8 cellular contexts compared by ENCODE assay signal in the genomic region with DNA sequence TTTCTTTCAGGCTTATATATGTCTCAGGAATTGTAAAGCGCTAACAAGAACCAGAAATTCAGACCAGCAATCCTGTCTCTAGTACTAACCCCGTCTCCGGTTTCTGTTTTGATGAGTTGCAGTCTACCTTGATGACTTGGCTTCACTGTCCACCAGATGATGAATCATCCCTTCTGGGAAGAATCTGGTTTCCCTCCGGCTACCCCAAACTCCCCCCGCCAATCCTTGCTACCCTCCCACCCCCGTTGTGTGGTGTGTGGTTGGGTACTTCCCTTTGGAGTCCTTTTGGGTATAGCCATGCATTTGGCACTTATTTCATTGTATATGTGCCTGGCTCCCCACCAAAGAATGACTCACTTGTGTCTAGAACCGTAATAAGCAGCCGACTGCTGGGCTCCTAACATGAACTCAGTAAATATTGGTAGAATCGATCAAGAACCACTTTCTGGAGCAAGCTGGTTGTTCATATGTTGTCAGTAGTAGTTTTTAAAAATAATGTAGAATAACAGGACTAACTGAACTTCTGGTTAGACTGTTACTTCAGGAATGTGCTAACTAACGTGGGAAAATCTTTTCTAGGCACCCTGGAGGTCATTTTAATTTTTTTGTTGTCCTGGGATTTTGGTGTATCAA. TPM values are rescaled to one million over a fixed set of nuclear protein-coding genes. Genes with fewer than 3 reads are reported as not detected.
DNase-seq lines count a peak whose midpoint lies in the region; ATAC-seq and TF ChIP-seq lines count a peak whose summit lies in the region.

No MANE protein-coding gene starts in this region.

- no peak overlapping the region for H2BK15ac ChIP-seq in mesenchymal stem cell (ENCODE audit: low read depth, poor library complexity, severe bottlenecking)

- H3K36me3 ChIP-seq in mesenchymal stem cell (ENCODE audit: control insufficient read depth in 1 of 2, insufficient read depth in 2 of 2, low read depth in 1 of 2, low read length in 2 of 2) (no peaks in the 10 kb centered on the region), spleen (no peaks in the 10 kb centered on the region)

- peak overlapping the region; percentile 24 for H2BK120ac ChIP-seq in mesenchymal stem cell (ENCODE audit: low read depth, low read length)

- intact Hi-C loops in spleen (cut with DNase I; ENCODE audit: low total_unique reads) = no loop called here

- ATAC-seq in activated T-helper 17 cell treated with anti-CD3 and anti-CD28 coated beads, Interleukin-2, amount 50 U/mL, for 72 hours (replicated peaks) = peak; percentile 95
- ATAC-seq in GM21786 (IDR thresholded peaks at IDR 0.05; ENCODE audit: unreplicated experiment) = no peak
- no peak for ATAC-seq in HG03378 (IDR thresholded peaks at IDR 0.05; ENCODE audit: unreplicated experiment)

- WGBS in mesenchymal stem cell = 7% methylated on average over 7 of the region's 10 CpGs
- 46 to 68% (median 53%) methylated on average over 10 of the region's 10 CpGs for WGBS in spleen, 5 donors

- no peaks in the 10 kb centered on the region for H3K79me1 ChIP-seq in mesenchymal stem cell (replicated peaks; ENCODE audit: low read length, poor library complexity, severe bottlenecking)

- H3K18ac ChIP-seq in mesenchymal stem cell (ENCODE audit: low read depth in 1 of 2, low read length in 2 of 2) = peak overlapping the region; percentile 40 to 74

- no peak overlapping the region for H4K8ac ChIP-seq in mesenchymal stem cell (ENCODE audit: low read length)

- H2AFZ ChIP-seq in mesenchymal stem cell (ENCODE audit: low read depth, low read length) = no peak overlapping the region

- no peak overlapping the region for H4K91ac ChIP-seq in mesenchymal stem cell (ENCODE audit: low read length)

- H3K4me2 ChIP-seq in mesenchymal stem cell (ENCODE audit: low read length, poor library complexity, severe bottlenecking) = no peak overlapping the region

- no peaks in the 10 kb centered on the region for H3K27me3 ChIP-seq in mesenchymal stem cell (ENCODE audit: control insufficient read depth in 1 of 2, insufficient read depth in 1 of 2, low read length in 2 of 2)
- peaks cover 0 to 7% (median 0%) of the 10 kb centered on the region in 7 donors for H3K27me3 ChIP-seq in spleen (replicated peaks in 1 of 7)

- peak; percentile 94 for DNase-seq in AG10803 (ENCODE audit: low read depth)
- peak; percentile 84 for DNase-seq in HK-2 (ENCODE audit: unreplicated experiment)
- peak; percentile 97 for DNase-seq in mesenchymal stem cell
- no peak for DNase-seq in globus pallidus (ENCODE audit: low spot score)
- no peak for DNase-seq in spleen

- H3K23ac ChIP-seq in mesenchymal stem cell (ENCODE audit: low read length in 2 of 2) = no peak overlapping the region

- H2BK5ac ChIP-seq in mesenchymal stem cell (ENCODE audit: low read depth, low read length, poor library complexity, severe bottlenecking) = peak overlapping the region; percentile 32

- peak overlapping the region; percentile 68 for H3K9ac ChIP-seq in mesenchymal stem cell (ENCODE audit: low read length)

- peak overlapping the region; percentile 48 for H3K4me3 Mint-ChIP-seq in activated T-helper 17 cell treated with anti-CD3 and anti-CD28 coated beads, Interleukin-2, amount 50 U/mL, for 72 hours

- TF ChIP-seq CTCF in AG10803 (conservative IDR thresholded peaks at IDR 0.05; ENCODE audit: low read length) (no peak), spleen (IDR thresholded peaks at IDR 0.05 in 8 of 11, conservative IDR thresholded peaks at IDR 0.05 in 3 of 11) (no peak)

- H3K4me1 Mint-ChIP-seq in activated T-helper 17 cell treated with anti-CD3 and anti-CD28 coated beads, Interleukin-2, amount 50 U/mL, for 72 hours = peaks cover 9% of the 10 kb centered on the region

- peak overlapping the region; percentile 76 for H3K27ac ChIP-seq in mesenchymal stem cell (ENCODE audit: low read length, poor library complexity, severe bottlenecking)
- peak overlapping the region in 4 of 8 donors; percentile 4 to 53 (median 28) for H3K27ac ChIP-seq in spleen

- H3K9me3 ChIP-seq in mesenchymal stem cell (ENCODE audit: control insufficient read depth, low read length) (no peaks in the 10 kb centered on the region), spleen (no peaks in the 10 kb centered on the region)

- TF ChIP-seq POLR2A in spleen (IDR thresholded peaks at IDR 0.05) = no peak

- no peak overlapping the region for H3K14ac ChIP-seq in mesenchymal stem cell (ENCODE audit: low read length in 2 of 2)

- H3K9me3 Mint-ChIP-seq in activated T-helper 17 cell treated with anti-CD3 and anti-CD28 coated beads, Interleukin-2, amount 50 U/mL, for 72 hours = no peaks in the 10 kb centered on the region

- peaks cover 23% of the 10 kb centered on the region for H3K27me3 Mint-ChIP-seq in activated T-helper 17 cell treated with anti-CD3 and anti-CD28 coated beads, Interleukin-2, amount 50 U/mL, for 72 hours

- H3K4me3 ChIP-seq in AG10803 (ENCODE audit: low read length) (peak overlapping the region; percentile 7), mesenchymal stem cell (ENCODE audit: insufficient read depth in 1 of 2, low read depth in 1 of 2, low read length in 2 of 2) (peak overlapping the region in 1 of 2 experiments; percentile 4), spleen (no peak overlapping the region)

- no peak overlapping the region for H2AK5ac ChIP-seq in mesenchymal stem cell (ENCODE audit: low read length, severe bottlenecking)

- H3K4me1 ChIP-seq in mesenchymal stem cell (ENCODE audit: control insufficient read depth, insufficient read depth, low read depth, low read length) = peaks cover 11% of the 10 kb centered on the region
- peaks cover 0 to 21% (median 0%) of the 10 kb centered on the region in 6 donors for H3K4me1 ChIP-seq in spleen

- H3K27ac Mint-ChIP-seq in activated T-helper 17 cell treated with anti-CD3 and anti-CD28 coated beads, Interleukin-2, amount 50 U/mL, for 72 hours = peak overlapping the region; percentile 71

- H2BK12ac ChIP-seq in mesenchymal stem cell (ENCODE audit: low read length in 2 of 2) = no peak overlapping the region

- peak overlapping the region in 1 of 2 experiments; percentile 97 for H3K4ac ChIP-seq in mesenchymal stem cell (ENCODE audit: low read depth in 1 of 2, low read length in 2 of 2)

- H3K36me3 Mint-ChIP-seq in activated T-helper 17 cell treated with anti-CD3 and anti-CD28 coated beads, Interleukin-2, amount 50 U/mL, for 72 hours (ENCODE audit: low read depth) = no peaks in the 10 kb centered on the region

RNA-seq across cellular contexts. Expression of gene TGFBI, which starts 8.3 kb away (rescaled TPM):
- total RNA-seq in activated T-helper 17 cell treated with anti-CD3 and anti-CD28 coated beads, Interleukin-2, amount 50 U/mL, for 72 hours = under 1 TPM in 1 of 2 donors, not detected in 1; 0.78 TPM
- 1,930 TPM for polyA plus RNA-seq in mesenchymal stem cell (2013, experiment 1 of 2)
- polyA plus RNA-seq in mesenchymal stem cell (2013, experiment 2 of 2) = 1,910 TPM
- total RNA-seq in spleen = 100 to 1,000 TPM; 126 to 214 (median 157) TPM
- polyA plus RNA-seq in spleen = 10 to 100 TPM; 31.0 to 59.5 (median 56.9) TPM

Comparison
In these comparisons a context has a peak if more than half of its experiments do, and no peak if none do; other contexts are left out.
1. DNase-seq: peak in AG10803 (single experiment), HK-2 (single experiment) and mesenchymal stem cell (single experiment); none in globus pallidus (single experiment) and spleen (single experiment).
2. RNA of gene TGFBI, which starts 8.3 kb away (total RNA-seq): 126 to 214 TPM in spleen; 0.78 TPM in activated T-helper 17 cell treated with anti-CD3 and anti-CD28 coated beads, Interleukin-2, amount 50 U/mL, for 72 hours; every median in the first group is over 10 times any median in the second.